12 cellular contexts compared by ENCODE assay signal in genomic region chr4:116055857-116056827, GRCh38.
DNase-seq lines count a peak whose midpoint lies in the region; ATAC-seq, FAIRE-seq and TF ChIP-seq lines count a peak whose summit lies in the region.
"Had no signal": no experiment of that assay in that cellular context is flagged by ENCODE, and none has a peak within 500 bp of the region (broad histone marks: within the 10 kb centered on the region; RNA-seq: fewer than 3 reads in every experiment).

No MANE protein-coding gene starts in this region.

- H3K23ac ChIP-seq in H9 (ENCODE audit: insufficient read length, low read depth, low read length), result no peak overlapping the region

- no peak overlapping the region for H3K18ac ChIP-seq in H9 (ENCODE audit: insufficient read length, low read depth, low read length)

- peak; percentile 34; the same call in 2 of the 3 replicates for TF ChIP-seq CTCF in A549 (IDR thresholded peaks at IDR 0.05)
- peak; percentile 65 for TF ChIP-seq CTCF in H9 (conservative IDR thresholded peaks at IDR 0.05)
- no peak for TF ChIP-seq CTCF in fibroblast of villous mesenchyme (IDR thresholded peaks at IDR 0.05; ENCODE audit: insufficient read depth, low read depth, low read length)

- H3K36me3 Mint-ChIP-seq in H9 (ENCODE audit: insufficient read depth in 1 of 3, low read depth in 3 of 3) (peaks cover 0 to 18% (median 7%) of the 10 kb centered on the region in 3 experiments; a peak in 5 of 7 replicates), T-cell (no peaks in the 10 kb centered on the region)
- no peaks in the 10 kb centered on the region for H3K36me3 Mint-ChIP-seq in activated T-cell treated with anti-CD3 and anti-CD28 coated beads, Interleukin-2, amount 50 U/mL, for 24 hours (ENCODE audit: low read depth)
- H3K36me3 Mint-ChIP-seq: activated CD8-positive, alpha-beta memory T cell treated with anti-CD3 and anti-CD28 coated beads, Interleukin-2, amount 10 ng/mL, durations not matched to agents 7 days and 5 days had no signal

- H3K56ac ChIP-seq in H9 (ENCODE audit: insufficient read length, low read depth, low read length), result no peak overlapping the region

- no peak for ATAC-seq in A549
- no peak for ATAC-seq in HG02763 (IDR thresholded peaks at IDR 0.05; ENCODE audit: unreplicated experiment)
- no peak for ATAC-seq in T-cell (replicated peaks in 1 of 4)
- ATAC-seq: activated CD8-positive, alpha-beta memory T cell treated with anti-CD3 and anti-CD28 coated beads, Interleukin-2, amount 10 ng/mL, durations not matched to agents 7 days and 5 days had no signal

- H3K79me2 ChIP-seq in H9 (ENCODE audit: insufficient read depth, low read length), result no peaks in the 10 kb centered on the region

- H3K4me3 Mint-ChIP-seq in H9, result no peak overlapping the region
- H3K4me3 Mint-ChIP-seq in activated T-cell treated with anti-CD3 and anti-CD28 coated beads, Interleukin-2, amount 50 U/mL, for 24 hours, result no peak overlapping the region
- no peak overlapping the region for H3K4me3 Mint-ChIP-seq in T-cell
- H3K4me3 Mint-ChIP-seq: activated CD8-positive, alpha-beta memory T cell treated with anti-CD3 and anti-CD28 coated beads, Interleukin-2, amount 10 ng/mL, durations not matched to agents 7 days and 5 days had no signal

- H3K9me3 ChIP-seq in A549, result no peaks in the 10 kb centered on the region
- H3K9me3 ChIP-seq in H9 (ENCODE audit: control insufficient read depth, low read depth, low read length), result no peaks in the 10 kb centered on the region

- WGBS in A549 (ENCODE audit: missing lambda C conversion rate), result 10% methylated on average over 3 of the region's 3 CpGs
- WGBS in H9 (ENCODE audit: extremely low coverage, insufficient read length, low lambda C conversion rate), result no CpG with 5 or more reads among the region's 3 CpGs

- H3K27me3 Mint-ChIP-seq in H9 (ENCODE audit: low read depth) (no peaks in the 10 kb centered on the region), T-cell (no peaks in the 10 kb centered on the region)
- no peaks in the 10 kb centered on the region for H3K27me3 Mint-ChIP-seq in activated T-cell treated with anti-CD3 and anti-CD28 coated beads, Interleukin-2, amount 50 U/mL, for 24 hours
- H3K27me3 Mint-ChIP-seq: activated CD8-positive, alpha-beta memory T cell treated with anti-CD3 and anti-CD28 coated beads, Interleukin-2, amount 10 ng/mL, durations not matched to agents 7 days and 5 days had no signal

- H2BK5ac ChIP-seq in H9 (ENCODE audit: insufficient read length, low read length), result no peak overlapping the region

- DNase-seq in A549 (ENCODE audit: low read depth in 1 of 2, low spot score in 1 of 2), result no peak
- no peak for DNase-seq in H9
- DNase-seq in RCC 7860 (ENCODE audit: low spot score), result no peak
- peak; percentile 9 for DNase-seq in fibroblast of villous mesenchyme (ENCODE audit: low read depth)
- no peak for DNase-seq in GM12892 (ENCODE audit: insufficient read length)
- no peak for DNase-seq in activated T-cell treated with anti-CD3 and anti-CD28 coated beads, Interleukin-2, amount 50 U/mL, for 24 hours
- DNase-seq in T-cell, result no peak
- DNase-seq: activated CD8-positive, alpha-beta memory T cell treated with anti-CD3 and anti-CD28 coated beads, Interleukin-2, amount 10 ng/mL, durations not matched to agents 7 days and 5 days; Calu3; stimulated activated CD4-positive, alpha-beta T cell treated with anti-CD3 and anti-CD28 coated beads, Interleukin-1b, Interleukin-23, amount 100 ng/mL, for 48 hours had no signal

- H3K9ac ChIP-seq in H9 (ENCODE audit: extremely low read depth, insufficient read length, low read length), result no peak overlapping the region

- no peaks in the 10 kb centered on the region for H3K79me1 ChIP-seq in H9 (ENCODE audit: insufficient read depth, low read depth, low read length, poor library complexity, severe bottlenecking)

- no peak overlapping the region for H3K27ac Mint-ChIP-seq in H9
- H3K27ac Mint-ChIP-seq in activated T-cell treated with anti-CD3 and anti-CD28 coated beads, Interleukin-2, amount 50 U/mL, for 24 hours, result no peak overlapping the region
- no peak overlapping the region for H3K27ac Mint-ChIP-seq in T-cell
- H3K27ac Mint-ChIP-seq: activated CD8-positive, alpha-beta memory T cell treated with anti-CD3 and anti-CD28 coated beads, Interleukin-2, amount 10 ng/mL, durations not matched to agents 7 days and 5 days had no signal

- H4K20me1 ChIP-seq in H9 (ENCODE audit: control insufficient read depth, insufficient read depth, insufficient read length), result no peaks in the 10 kb centered on the region

- H3K4me3 ChIP-seq in A549 (no peak overlapping the region), fibroblast of villous mesenchyme (ENCODE audit: low read depth, low read length) (no peak overlapping the region)
- H3K4me3 ChIP-seq: lung had no signal

- H3K4me1 Mint-ChIP-seq in H9 (no peaks in the 10 kb centered on the region), T-cell (no peaks in the 10 kb centered on the region)
- H3K4me1 Mint-ChIP-seq in activated T-cell treated with anti-CD3 and anti-CD28 coated beads, Interleukin-2, amount 50 U/mL, for 24 hours (ENCODE audit: low read depth), result no peaks in the 10 kb centered on the region
- H3K4me1 Mint-ChIP-seq: activated CD8-positive, alpha-beta memory T cell treated with anti-CD3 and anti-CD28 coated beads, Interleukin-2, amount 10 ng/mL, durations not matched to agents 7 days and 5 days had no signal

- no peak overlapping the region for H4K91ac ChIP-seq in H9 (ENCODE audit: insufficient read length, low read depth, low read length)

- H4K8ac ChIP-seq in H9 (replicated peaks; ENCODE audit: insufficient read length, low read depth, low read length), result no peak overlapping the region

- H2BK15ac ChIP-seq in H9 (ENCODE audit: low read depth, low read length), result no peak overlapping the region

- POLR2A ChIA-PET in A549 (lab: Yijun Ruan, JAX) (no interaction called here), T-cell (lab: Charles Lee) (no interaction called here)

- H3T11ph ChIP-seq in H9 (ENCODE audit: low read length), result no peak overlapping the region

- no peak overlapping the region for H3K4me2 ChIP-seq in A549
- H3K4me2 ChIP-seq in H9 (ENCODE audit: insufficient read depth, insufficient read length, low read length), result no peak overlapping the region

- no peak overlapping the region for H3K14ac ChIP-seq in H9 (ENCODE audit: insufficient read depth, low read length)

- no peak for FAIRE-seq in A549 (lab: Jason Lieb, UNC)
- FAIRE-seq in RCC 7860 (lab: Jason Lieb, UNC), result peak; percentile 26
- no peak for FAIRE-seq in GM12892 (lab: Jason Lieb, UNC)

- H3K27me3 ChIP-seq in H9 (ENCODE audit: insufficient read depth, low read length), result no peaks in the 10 kb centered on the region

- no peaks in the 10 kb centered on the region for H3K4me1 ChIP-seq in A549
- no peaks in the 10 kb centered on the region for H3K4me1 ChIP-seq in H9 (ENCODE audit: insufficient read depth, low read length)

- no peak overlapping the region for H2BK120ac ChIP-seq in H9 (ENCODE audit: low read depth, low read length, poor library complexity, severe bottlenecking)

- H2BK12ac ChIP-seq in H9 (ENCODE audit: insufficient read length, low read depth, low read length), result no peak overlapping the region

- no peak overlapping the region for H4K5ac ChIP-seq in H9 (ENCODE audit: insufficient read length, low read depth, low read length)

- no peaks in the 10 kb centered on the region for H3K23me2 ChIP-seq in H9 (ENCODE audit: insufficient read length, low read depth, low read length, poor library complexity, severe bottlenecking)

- no peak overlapping the region for H2BK20ac ChIP-seq in H9 (ENCODE audit: low read depth, low read length, poor library complexity, severe bottlenecking)

- H3K9me3 Mint-ChIP-seq in H9 (peaks cover 0 to 11% of the 10 kb centered on the region in 2 experiments; a peak in 4 of 5 replicates), T-cell (no peaks in the 10 kb centered on the region)
- H3K9me3 Mint-ChIP-seq in activated T-cell treated with anti-CD3 and anti-CD28 coated beads, Interleukin-2, amount 50 U/mL, for 24 hours, result no peaks in the 10 kb centered on the region

- peak; percentile 24 to 36; a peak in 3 of 5 replicates for TF ChIP-seq RAD21 in A549 (conservative IDR thresholded peaks at IDR 0.05 in 1 of 2, IDR thresholded peaks at IDR 0.05 in 1 of 2)

- CTCF ChIA-PET in A549 (lab: Yijun Ruan, JAX) (no interaction called here), T-cell (lab: Charles Lee) (no interaction called here)

- H2AK5ac ChIP-seq in H9 (ENCODE audit: insufficient read length, low read length), result no peak overlapping the region

- TF ChIP-seq POLR2A in A549 (IDR thresholded peaks at IDR 0.05; ENCODE audit: low read length) (no peak), GM12892 (IDR thresholded peaks at IDR 0.05; ENCODE audit: low read depth, low read length) (no peak)

- H3K4ac ChIP-seq in H9 (ENCODE audit: low read depth, low read length), result no peak overlapping the region

- H3K27ac ChIP-seq in A549 (no peak overlapping the region), H9 (ENCODE audit: insufficient read length, low read depth, low read length) (no peak overlapping the region)

- no peak for TF ChIP-seq EP300 in A549 (IDR thresholded peaks at IDR 0.05)

- no peak overlapping the region for H2AFZ ChIP-seq in H9 (ENCODE audit: low read length)

TF ChIP-seq in A549, 52 proteins besides CTCF, POLR2A, EP300 and RAD21:
- TF ChIP-seq CBX2 (IDR thresholded peaks at IDR 0.05; ENCODE audit: borderline replicate concordance, low read depth), result no peak
- TF ChIP-seq JUN (IDR thresholded peaks at IDR 0.05), result no peak
- no peak for TF ChIP-seq KDM5A (IDR thresholded peaks at IDR 0.05)
- no peak for TF ChIP-seq GATA3 (IDR thresholded peaks at IDR 0.05; ENCODE audit: borderline replicate concordance)
- no peak for TF ChIP-seq CHD4 (IDR thresholded peaks at IDR 0.05; ENCODE audit: borderline replicate concordance)
- TF ChIP-seq ZC3H11A (IDR thresholded peaks at IDR 0.05), result no peak
- no peak for TF ChIP-seq HES2 (IDR thresholded peaks at IDR 0.05)
- no peak for TF ChIP-seq ZFP36 (IDR thresholded peaks at IDR 0.05; ENCODE audit: borderline replicate concordance, partially characterized antibody)
- TF ChIP-seq NR3C1 (IDR thresholded peaks at IDR 0.05), result no peak
- TF ChIP-seq HOXB13 (CRISPR knock-in tag; IDR thresholded peaks at IDR 0.05; ENCODE audit: low read depth), result no peak
- 0 out of 3 replicates have a peak, but pooled peaks have one; percentile 22 for TF ChIP-seq SMC3 (IDR thresholded peaks at IDR 0.05)
- TF ChIP-seq MAFK (IDR thresholded peaks at IDR 0.05; ENCODE audit: partially characterized antibody), result peak; percentile 37
